In genomic region chr1:179762241-179762640, GRCh38 we compare ENCODE assay signal across 1 cellular context.
TF ChIP-seq lines count a peak whose summit lies in the region.

No MANE protein-coding gene starts in this region.

TF ChIP-seq in GM23338, 12 proteins besides CTCF, POLR2A, EP300 and RAD21 (continued from another document):
- no peak for TF ChIP-seq ZNF462 (CRISPR knock-in tag; IDR thresholded peaks at IDR 0.05)
- no peak for TF ChIP-seq REST (IDR thresholded peaks at IDR 0.05; ENCODE audit: unreplicated experiment)
- no peak for TF ChIP-seq NANOG (IDR thresholded peaks at IDR 0.05; ENCODE audit: borderline replicate concordance)
TF ChIP-seq in GM23338: peak in this region for 0.
